ENCODE assay signal across 1 cellular context in the genomic region with DNA sequence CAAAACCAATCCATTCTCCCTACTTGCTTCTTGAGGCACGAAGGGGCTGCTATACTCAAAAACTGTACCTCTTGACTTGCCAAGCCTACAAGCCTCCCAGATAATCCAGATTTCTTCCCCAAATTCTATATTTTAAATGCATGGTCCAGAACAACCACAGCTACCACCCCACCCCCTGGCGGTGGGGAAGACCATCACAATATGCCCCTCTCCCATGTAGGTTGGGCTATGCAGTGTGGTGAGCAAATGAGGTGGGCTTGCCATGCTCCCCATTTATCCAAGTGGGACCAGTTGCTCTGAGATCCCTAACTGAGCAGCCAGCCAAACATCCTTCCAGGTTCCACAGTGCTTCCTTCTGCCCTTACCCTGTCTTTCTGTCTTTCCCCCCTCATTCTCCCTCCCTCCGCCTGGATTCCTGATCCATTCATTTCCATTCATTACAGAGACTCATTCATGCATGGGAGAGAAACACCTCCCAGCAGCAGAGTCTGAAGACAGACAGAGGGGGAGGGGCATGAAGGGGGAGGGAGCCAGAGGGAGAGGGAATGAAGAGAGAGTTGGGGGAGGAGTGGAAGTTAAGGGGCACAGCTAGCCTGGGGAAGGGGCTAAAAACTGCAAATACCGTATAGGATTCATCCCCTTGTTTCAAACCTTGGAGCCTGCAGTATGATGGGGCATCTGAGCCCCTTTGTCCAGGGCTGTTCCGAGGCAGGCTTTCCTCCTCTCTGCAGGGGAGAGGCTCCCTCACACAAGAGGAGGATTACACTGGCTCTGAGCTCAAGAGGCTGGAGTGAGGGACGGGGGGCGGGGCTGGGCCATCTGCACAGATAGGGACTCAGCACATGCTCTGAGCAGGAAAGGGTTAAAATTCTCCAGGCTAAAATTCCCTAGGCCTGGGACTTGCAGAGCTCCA.
TF ChIP-seq lines count a peak whose summit lies in the region.

No MANE protein-coding gene starts in this region.

TF ChIP-seq in SK-N-SH, 30 proteins besides CTCF, POLR2A, EP300 and RAD21 (continued from another document):
- TF ChIP-seq, protein P1, sequence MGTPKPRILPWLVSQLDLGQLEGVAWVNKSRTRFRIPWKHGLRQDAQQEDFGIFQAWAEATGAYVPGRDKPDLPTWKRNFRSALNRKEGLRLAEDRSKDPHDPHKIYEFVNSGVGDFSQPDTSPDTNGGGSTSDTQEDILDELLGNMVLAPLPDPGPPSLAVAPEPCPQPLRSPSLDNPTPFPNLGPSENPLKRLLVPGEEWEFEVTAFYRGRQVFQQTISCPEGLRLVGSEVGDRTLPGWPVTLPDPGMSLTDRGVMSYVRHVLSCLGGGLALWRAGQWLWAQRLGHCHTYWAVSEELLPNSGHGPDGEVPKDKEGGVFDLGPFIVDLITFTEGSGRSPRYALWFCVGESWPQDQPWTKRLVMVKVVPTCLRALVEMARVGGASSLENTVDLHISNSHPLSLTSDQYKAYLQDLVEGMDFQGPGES (IDR thresholded peaks at IDR 0.05; ENCODE audit: low read depth, low read length): no peak
- TF ChIP-seq RFX5 (IDR thresholded peaks at IDR 0.05; ENCODE audit: low read length): no peak
